1 cellular context compared by ENCODE assay signal in the genomic region with DNA sequence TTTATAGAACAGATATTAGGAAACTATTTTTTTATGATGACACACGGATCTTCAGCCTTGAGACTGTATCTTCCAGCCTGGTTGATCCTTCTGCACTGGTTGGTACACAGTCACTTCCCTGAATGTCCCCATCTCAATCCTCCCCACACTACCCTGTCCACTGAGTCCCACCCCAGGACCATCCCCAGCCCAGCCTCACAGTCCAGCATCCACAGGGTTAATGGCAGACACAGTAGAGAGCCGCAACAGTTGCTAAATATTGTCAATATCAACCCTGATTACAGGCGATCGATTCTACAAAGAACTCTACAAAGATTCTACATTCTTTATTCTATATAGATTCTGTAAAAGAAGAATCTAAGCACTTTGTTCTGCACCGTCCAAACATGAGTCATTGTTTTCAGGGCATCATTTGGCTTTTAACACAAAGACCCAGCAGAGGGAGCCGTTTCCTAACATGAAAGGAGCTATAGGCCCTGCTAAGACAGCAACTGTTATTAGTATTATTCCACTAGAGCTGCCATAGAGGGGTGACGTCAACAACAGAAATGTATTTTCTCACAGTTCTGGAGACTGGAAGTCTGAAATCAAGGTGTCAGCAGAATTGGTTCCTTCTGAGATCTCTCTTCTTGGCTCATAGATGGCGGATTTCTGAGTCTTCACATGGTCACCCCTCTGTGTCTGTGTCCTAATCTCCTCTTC.
A peak's percentile ranks its signal among the peaks of the same experiment; 100 is the strongest.
TF ChIP-seq lines count a peak whose summit lies in the region.

No MANE protein-coding gene starts in this region.

TF ChIP-seq in HEK293, 187 proteins besides CTCF, POLR2A, EP300 and RAD21 (continued from another document and continues in another):
- TF ChIP-seq, protein P1, sequence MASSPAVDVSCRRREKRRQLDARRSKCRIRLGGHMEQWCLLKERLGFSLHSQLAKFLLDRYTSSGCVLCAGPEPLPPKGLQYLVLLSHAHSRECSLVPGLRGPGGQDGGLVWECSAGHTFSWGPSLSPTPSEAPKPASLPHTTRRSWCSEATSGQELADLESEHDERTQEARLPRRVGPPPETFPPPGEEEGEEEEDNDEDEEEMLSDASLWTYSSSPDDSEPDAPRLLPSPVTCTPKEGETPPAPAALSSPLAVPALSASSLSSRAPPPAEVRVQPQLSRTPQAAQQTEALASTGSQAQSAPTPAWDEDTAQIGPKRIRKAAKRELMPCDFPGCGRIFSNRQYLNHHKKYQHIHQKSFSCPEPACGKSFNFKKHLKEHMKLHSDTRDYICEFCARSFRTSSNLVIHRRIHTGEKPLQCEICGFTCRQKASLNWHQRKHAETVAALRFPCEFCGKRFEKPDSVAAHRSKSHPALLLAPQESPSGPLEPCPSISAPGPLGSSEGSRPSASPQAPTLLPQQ (tag by site-specific recombination; IDR thresholded peaks at IDR 0.05): peak; percentile 82
- TF ChIP-seq KLF16 (tag by site-specific recombination; IDR thresholded peaks at IDR 0.05) (no peak), ZNF664 (tag by site-specific recombination; IDR thresholded peaks at IDR 0.05) (no peak), SCRT1 (tag by site-specific recombination; IDR thresholded peaks at IDR 0.05; ENCODE audit: borderline replicate concordance) (no peak), ZSCAN30 (tag by site-specific recombination; IDR thresholded peaks at IDR 0.05) (no peak), HOXD13 (CRISPR knock-in tag; IDR thresholded peaks at IDR 0.05; ENCODE audit: borderline replicate concordance) (no peak), REPIN1 (tag by site-specific recombination; IDR thresholded peaks at IDR 0.05; ENCODE audit: low read depth) (0 out of 2 replicates have a peak, but pooled peaks have one; percentile 56), FEZF1 (tag by site-specific recombination; IDR thresholded peaks at IDR 0.05) (no peak), GLIS1 (tag by site-specific recombination; IDR thresholded peaks at IDR 0.05) (no peak), ZNF544 (tag by site-specific recombination; IDR thresholded peaks at IDR 0.05) (no peak), ZNF423 (tag by site-specific recombination; IDR thresholded peaks at IDR 0.05) (no peak), ZNF19 (tag by site-specific recombination; IDR thresholded peaks at IDR 0.05; ENCODE audit: low read depth) (no peak), ZNF677 (tag by site-specific recombination; IDR thresholded peaks at IDR 0.05) (no peak), ZNF10 (tag by site-specific recombination; IDR thresholded peaks at IDR 0.05) (peak; percentile 40; the same call in 1 of the 2 replicates), ZNF660 (tag by site-specific recombination; IDR thresholded peaks at IDR 0.05) (peak; percentile 96), ZNF670 (tag by site-specific recombination; IDR thresholded peaks at IDR 0.05; ENCODE audit: low read depth) (no peak), ZNF266 (tag by site-specific recombination; IDR thresholded peaks at IDR 0.05; ENCODE audit: low read depth) (peak; percentile 10; the same call in 1 of the 2 replicates), IKZF3 (tag by site-specific recombination; IDR thresholded peaks at IDR 0.05) (no peak), YY1 (tag by site-specific recombination; IDR thresholded peaks at IDR 0.05) (no peak), ZNF600 (tag by site-specific recombination; IDR thresholded peaks at IDR 0.05) (peak; percentile 83), ZNF843 (tag by site-specific recombination; IDR thresholded peaks at IDR 0.05) (no peak), ZNF146 (tag by site-specific recombination; IDR thresholded peaks at IDR 0.05) (no peak), ZNF211 (tag by site-specific recombination; IDR thresholded peaks at IDR 0.05; ENCODE audit: low read depth) (no peak), ZNF777 (tag by site-specific recombination; IDR thresholded peaks at IDR 0.05; ENCODE audit: borderline replicate concordance) (no peak), EGR2 (tag by site-specific recombination; IDR thresholded peaks at IDR 0.05; ENCODE audit: low read depth) (no peak), SCRT2 (tag by site-specific recombination; IDR thresholded peaks at IDR 0.05) (no peak), ZNF274 (IDR thresholded peaks at IDR 0.05; ENCODE audit: low read length) (no peak), ZNF274 (tag by site-specific recombination; IDR thresholded peaks at IDR 0.05; ENCODE audit: borderline replicate concordance) (no peak), GLIS2 (tag by site-specific recombination; IDR thresholded peaks at IDR 0.05) (no peak)
- TF ChIP-seq, protein P2, sequence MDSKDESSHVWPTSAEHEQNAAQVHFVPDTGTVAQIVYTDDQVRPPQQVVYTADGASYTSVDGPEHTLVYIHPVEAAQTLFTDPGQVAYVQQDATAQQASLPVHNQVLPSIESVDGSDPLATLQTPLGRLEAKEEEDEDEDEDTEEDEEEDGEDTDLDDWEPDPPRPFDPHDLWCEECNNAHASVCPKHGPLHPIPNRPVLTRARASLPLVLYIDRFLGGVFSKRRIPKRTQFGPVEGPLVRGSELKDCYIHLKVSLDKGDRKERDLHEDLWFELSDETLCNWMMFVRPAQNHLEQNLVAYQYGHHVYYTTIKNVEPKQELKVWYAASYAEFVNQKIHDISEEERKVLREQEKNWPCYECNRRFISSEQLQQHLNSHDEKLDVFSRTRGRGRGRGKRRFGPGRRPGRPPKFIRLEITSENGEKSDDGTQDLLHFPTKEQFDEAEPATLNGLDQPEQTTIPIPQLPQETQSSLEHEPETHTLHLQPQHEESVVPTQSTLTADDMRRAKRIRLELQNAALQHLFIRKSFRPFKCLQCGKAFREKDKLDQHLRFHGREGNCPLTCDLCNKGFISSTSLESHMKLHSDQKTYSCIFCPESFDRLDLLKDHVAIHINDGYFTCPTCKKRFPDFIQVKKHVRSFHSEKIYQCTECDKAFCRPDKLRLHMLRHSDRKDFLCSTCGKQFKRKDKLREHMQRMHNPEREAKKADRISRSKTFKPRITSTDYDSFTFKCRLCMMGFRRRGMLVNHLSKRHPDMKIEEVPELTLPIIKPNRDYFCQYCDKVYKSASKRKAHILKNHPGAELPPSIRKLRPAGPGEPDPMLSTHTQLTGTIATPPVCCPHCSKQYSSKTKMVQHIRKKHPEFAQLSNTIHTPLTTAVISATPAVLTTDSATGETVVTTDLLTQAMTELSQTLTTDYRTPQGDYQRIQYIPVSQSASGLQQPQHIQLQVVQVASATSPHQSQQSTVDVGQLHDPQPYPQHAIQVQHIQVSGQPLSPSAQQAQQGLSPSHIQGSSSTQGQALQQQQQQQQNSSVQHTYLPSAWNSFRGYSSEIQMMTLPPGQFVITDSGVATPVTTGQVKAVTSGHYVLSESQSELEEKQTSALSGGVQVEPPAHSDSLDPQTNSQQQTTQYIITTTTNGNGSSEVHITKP (tag by site-specific recombination; IDR thresholded peaks at IDR 0.05): peak; percentile 85
- TF ChIP-seq, protein P3, sequence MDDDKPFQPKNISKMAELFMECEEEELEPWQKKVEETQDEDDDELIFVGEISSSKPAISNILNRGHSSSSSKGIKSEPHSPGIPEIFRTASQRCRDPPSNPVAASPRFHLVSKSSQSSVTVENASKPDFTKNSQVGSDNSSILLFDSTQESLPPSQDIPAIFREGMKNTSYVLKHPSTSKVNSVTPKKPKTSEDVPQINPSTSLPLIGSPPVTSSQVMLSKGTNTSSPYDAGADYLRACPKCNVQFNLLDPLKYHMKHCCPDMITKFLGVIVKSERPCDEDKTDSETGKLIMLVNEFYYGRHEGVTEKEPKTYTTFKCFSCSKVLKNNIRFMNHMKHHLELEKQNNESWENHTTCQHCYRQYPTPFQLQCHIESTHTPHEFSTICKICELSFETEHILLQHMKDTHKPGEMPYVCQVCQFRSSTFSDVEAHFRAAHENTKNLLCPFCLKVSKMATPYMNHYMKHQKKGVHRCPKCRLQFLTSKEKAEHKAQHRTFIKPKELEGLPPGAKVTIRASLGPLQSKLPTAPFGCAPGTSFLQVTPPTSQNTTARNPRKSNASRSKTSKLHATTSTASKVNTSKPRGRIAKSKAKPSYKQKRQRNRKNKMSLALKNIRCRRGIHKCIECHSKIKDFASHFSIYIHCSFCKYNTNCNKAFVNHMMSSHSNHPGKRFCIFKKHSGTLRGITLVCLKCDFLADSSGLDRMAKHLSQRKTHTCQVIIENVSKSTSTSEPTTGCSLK (tag by site-specific recombination; IDR thresholded peaks at IDR 0.05): no peak
- TF ChIP-seq, protein P4, sequence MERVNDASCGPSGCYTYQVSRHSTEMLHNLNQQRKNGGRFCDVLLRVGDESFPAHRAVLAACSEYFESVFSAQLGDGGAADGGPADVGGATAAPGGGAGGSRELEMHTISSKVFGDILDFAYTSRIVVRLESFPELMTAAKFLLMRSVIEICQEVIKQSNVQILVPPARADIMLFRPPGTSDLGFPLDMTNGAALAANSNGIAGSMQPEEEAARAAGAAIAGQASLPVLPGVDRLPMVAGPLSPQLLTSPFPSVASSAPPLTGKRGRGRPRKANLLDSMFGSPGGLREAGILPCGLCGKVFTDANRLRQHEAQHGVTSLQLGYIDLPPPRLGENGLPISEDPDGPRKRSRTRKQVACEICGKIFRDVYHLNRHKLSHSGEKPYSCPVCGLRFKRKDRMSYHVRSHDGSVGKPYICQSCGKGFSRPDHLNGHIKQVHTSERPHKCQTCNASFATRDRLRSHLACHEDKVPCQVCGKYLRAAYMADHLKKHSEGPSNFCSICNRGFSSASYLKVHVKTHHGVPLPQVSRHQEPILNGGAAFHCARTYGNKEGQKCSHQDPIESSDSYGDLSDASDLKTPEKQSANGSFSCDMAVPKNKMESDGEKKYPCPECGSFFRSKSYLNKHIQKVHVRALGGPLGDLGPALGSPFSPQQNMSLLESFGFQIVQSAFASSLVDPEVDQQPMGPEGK (tag by site-specific recombination; IDR thresholded peaks at IDR 0.05): 0 out of 2 replicates have a peak, but pooled peaks have one; percentile 15
- TF ChIP-seq, protein P5, sequence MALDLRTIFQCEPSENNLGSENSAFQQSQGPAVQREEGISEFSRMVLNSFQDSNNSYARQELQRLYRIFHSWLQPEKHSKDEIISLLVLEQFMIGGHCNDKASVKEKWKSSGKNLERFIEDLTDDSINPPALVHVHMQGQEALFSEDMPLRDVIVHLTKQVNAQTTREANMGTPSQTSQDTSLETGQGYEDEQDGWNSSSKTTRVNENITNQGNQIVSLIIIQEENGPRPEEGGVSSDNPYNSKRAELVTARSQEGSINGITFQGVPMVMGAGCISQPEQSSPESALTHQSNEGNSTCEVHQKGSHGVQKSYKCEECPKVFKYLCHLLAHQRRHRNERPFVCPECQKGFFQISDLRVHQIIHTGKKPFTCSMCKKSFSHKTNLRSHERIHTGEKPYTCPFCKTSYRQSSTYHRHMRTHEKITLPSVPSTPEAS (tag by site-specific recombination; IDR thresholded peaks at IDR 0.05): no peak
- TF ChIP-seq, protein P6, sequence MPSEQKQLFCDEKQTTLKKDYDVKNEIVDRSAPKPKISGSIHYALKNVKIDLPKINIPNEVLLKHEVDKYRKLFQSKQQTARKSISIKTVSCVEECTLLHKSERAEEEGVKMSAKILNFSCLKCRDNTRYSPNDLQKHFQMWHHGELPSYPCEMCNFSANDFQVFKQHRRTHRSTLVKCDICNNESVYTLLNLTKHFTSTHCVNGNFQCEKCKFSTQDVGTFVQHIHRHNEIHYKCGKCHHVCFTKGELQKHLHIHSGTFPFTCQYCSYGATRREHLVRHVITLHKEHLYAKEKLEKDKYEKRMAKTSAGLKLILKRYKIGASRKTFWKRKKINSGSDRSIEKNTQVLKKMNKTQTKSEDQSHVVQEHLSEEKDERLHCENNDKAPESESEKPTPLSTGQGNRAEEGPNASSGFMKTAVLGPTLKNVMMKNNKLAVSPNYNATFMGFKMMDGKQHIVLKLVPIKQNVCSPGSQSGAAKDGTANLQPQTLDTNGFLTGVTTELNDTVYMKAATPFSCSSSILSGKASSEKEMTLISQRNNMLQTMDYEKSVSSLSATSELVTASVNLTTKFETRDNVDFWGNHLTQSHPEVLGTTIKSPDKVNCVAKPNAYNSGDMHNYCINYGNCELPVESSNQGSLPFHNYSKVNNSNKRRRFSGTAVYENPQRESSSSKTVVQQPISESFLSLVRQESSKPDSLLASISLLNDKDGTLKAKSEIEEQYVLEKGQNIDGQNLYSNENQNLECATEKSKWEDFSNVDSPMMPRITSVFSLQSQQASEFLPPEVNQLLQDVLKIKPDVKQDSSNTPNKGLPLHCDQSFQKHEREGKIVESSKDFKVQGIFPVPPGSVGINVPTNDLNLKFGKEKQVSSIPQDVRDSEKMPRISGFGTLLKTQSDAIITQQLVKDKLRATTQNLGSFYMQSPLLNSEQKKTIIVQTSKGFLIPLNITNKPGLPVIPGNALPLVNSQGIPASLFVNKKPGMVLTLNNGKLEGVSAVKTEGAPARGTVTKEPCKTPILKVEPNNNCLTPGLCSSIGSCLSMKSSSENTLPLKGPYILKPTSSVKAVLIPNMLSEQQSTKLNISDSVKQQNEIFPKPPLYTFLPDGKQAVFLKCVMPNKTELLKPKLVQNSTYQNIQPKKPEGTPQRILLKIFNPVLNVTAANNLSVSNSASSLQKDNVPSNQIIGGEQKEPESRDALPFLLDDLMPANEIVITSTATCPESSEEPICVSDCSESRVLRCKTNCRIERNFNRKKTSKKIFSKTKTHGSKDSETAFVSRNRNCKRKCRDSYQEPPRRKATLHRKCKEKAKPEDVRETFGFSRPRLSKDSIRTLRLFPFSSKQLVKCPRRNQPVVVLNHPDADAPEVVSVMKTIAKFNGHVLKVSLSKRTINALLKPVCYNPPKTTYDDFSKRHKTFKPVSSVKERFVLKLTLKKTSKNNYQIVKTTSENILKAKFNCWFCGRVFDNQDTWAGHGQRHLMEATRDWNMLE (tag by site-specific recombination; conservative IDR thresholded peaks at IDR 0.05; ENCODE audit: low read depth): peak; percentile 45; the same call in 1 of the 2 replicates
- TF ChIP-seq, protein P7, sequence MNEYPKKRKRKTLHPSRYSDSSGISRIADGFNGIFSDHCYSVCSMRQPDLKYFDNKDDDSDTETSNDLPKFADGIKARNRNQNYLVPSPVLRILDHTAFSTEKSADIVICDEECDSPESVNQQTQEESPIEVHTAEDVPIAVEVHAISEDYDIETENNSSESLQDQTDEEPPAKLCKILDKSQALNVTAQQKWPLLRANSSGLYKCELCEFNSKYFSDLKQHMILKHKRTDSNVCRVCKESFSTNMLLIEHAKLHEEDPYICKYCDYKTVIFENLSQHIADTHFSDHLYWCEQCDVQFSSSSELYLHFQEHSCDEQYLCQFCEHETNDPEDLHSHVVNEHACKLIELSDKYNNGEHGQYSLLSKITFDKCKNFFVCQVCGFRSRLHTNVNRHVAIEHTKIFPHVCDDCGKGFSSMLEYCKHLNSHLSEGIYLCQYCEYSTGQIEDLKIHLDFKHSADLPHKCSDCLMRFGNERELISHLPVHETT (tag by site-specific recombination; IDR thresholded peaks at IDR 0.05): peak; percentile 82; the same call in 1 of the 2 replicates
- TF ChIP-seq, protein P8, sequence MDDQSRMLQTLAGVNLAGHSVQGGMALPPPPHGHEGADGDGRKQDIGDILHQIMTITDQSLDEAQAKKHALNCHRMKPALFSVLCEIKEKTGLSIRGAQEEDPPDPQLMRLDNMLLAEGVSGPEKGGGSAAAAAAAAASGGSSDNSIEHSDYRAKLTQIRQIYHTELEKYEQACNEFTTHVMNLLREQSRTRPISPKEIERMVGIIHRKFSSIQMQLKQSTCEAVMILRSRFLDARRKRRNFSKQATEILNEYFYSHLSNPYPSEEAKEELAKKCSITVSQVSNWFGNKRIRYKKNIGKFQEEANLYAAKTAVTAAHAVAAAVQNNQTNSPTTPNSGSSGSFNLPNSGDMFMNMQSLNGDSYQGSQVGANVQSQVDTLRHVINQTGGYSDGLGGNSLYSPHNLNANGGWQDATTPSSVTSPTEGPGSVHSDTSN (CRISPR knock-in tag; IDR thresholded peaks at IDR 0.05): no peak
